In genomic region chr20:19423892-19424620, GRCh38 we compare ENCODE assay signal across 23 cellular contexts.
"Had no signal": no experiment of that assay in that cellular context is flagged by ENCODE, and none has a peak within 500 bp of the region (broad histone marks: within the 10 kb centered on the region; RNA-seq: fewer than 3 reads in every experiment).

No MANE protein-coding gene starts in this region.

- DNase-seq: activated CD4-positive, alpha-beta T cell treated with anti-CD3 and anti-CD28 coated beads, Interleukin-2, amount 50 U/mL, for 1 hour; activated CD4-positive, CD25-positive, alpha-beta regulatory T cell treated with anti-CD3 and anti-CD28 coated beads, Interleukin-2, amount 50 U/mL, for 72 hours; activated CD8-positive, alpha-beta memory T cell treated with anti-CD3 and anti-CD28 coated beads for 24 hours; activated CD8-positive, alpha-beta memory T cell treated with anti-CD3 and anti-CD28 coated beads, Interleukin-2, amount 50 U/mL, for 48 hours; activated gamma-delta T cell treated with Interleukin-2 at 50 U/mL for 16 hours; activated T-cell treated with anti-CD3 and anti-CD28 coated beads, Interleukin-2, amount 50 U/mL, for 72 hours; adrenal gland; cerebellar nuclear complex; cortex of kidney; heart right ventricle; immature natural killer cell; kidney glomerular epithelial cell; mucosa of descending colon; naive B cell; retina; stimulated activated naive CD4-positive, alpha-beta T cell treated with Interleukin-2 at 50 U/mL for 16 hours; T-helper 2 cell; thyroid gland had no signal

- H3K27me3 ChIP-seq: adrenal gland, breast epithelium, gastroesophageal sphincter, thyroid gland had no signal

- H3K4me3 ChIP-seq: adrenal gland, breast epithelium, gastroesophageal sphincter, heart right ventricle, mucosa of descending colon, thyroid gland had no signal

- H3K4me1 Mint-ChIP-seq: memory B cell had no signal

- H3K36me3 Mint-ChIP-seq: activated naive CD4-positive, alpha-beta T cell treated with anti-CD3 and anti-CD28 coated beads, Interleukin-2, amount 50 U/mL, for 72 hours; immature natural killer cell; memory B cell; naive B cell had no signal

- ATAC-seq: activated naive CD4-positive, alpha-beta T cell treated with anti-CD3 and anti-CD28 coated beads, Interleukin-2, amount 50 U/mL, for 72 hours; activated T-cell treated with anti-CD3 and anti-CD28 coated beads, Interleukin-2, amount 50 U/mL, for 72 hours; gastroesophageal sphincter; heart right ventricle; mucosa of descending colon had no signal

- H3K27ac Mint-ChIP-seq: activated naive CD4-positive, alpha-beta T cell treated with anti-CD3 and anti-CD28 coated beads, Interleukin-2, amount 50 U/mL, for 72 hours; activated T-cell treated with anti-CD3 and anti-CD28 coated beads, Interleukin-2, amount 50 U/mL, for 72 hours; immature natural killer cell; memory B cell; naive B cell had no signal

- H3K9me3 ChIP-seq: adrenal gland, gastroesophageal sphincter, mucosa of descending colon, thyroid gland had no signal

- H3K27ac ChIP-seq: adrenal gland, breast epithelium, gastroesophageal sphincter, heart right ventricle, thyroid gland, VCaP had no signal

- H3K4me3 Mint-ChIP-seq: activated T-cell treated with anti-CD3 and anti-CD28 coated beads, Interleukin-2, amount 50 U/mL, for 72 hours; immature natural killer cell; memory B cell; naive B cell had no signal

- H3K4me1 ChIP-seq: adrenal gland, breast epithelium, thyroid gland had no signal

- H3K36me3 ChIP-seq: adrenal gland, breast epithelium, gastroesophageal sphincter, heart right ventricle, thyroid gland had no signal
